Comparison of ENCODE assay signal across 33 cellular contexts in the genomic region with DNA sequence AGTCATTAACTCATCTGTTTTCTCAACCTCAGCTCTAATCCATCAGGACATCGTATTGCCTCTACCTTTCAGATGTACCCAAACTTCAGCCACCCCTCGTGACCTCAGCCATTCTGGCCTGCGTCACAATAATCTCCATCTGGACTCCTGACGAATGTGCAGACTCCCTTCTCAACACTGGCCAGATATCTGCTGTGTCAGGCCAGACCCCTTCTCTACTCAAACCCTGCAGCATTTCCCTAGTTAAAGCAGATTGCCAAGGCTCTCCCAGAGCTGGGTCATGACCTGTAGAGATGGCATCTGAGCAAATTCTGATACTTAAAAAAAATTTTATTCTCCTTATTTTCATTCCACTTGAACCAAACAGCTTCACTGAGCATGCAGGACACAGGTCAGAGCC.
"Had no signal": no experiment of that assay in that cellular context is flagged by ENCODE, and none has a peak within 500 bp of the region (broad histone marks: within the 10 kb centered on the region; RNA-seq: fewer than 3 reads in every experiment).

No MANE protein-coding gene starts in this region.

- H3K36me3 ChIP-seq: adrenal gland had no signal

- H3K4me1 Mint-ChIP-seq: activated naive CD4-positive, alpha-beta T cell treated with anti-CD3 and anti-CD28 coated beads, Interleukin-2, amount 50 U/mL, for 24 hours; activated naive CD8-positive, alpha-beta T cell treated with anti-CD3 and anti-CD28 coated beads for 36 hours; activated naive CD8-positive, alpha-beta T cell treated with anti-CD3 and anti-CD28 coated beads, Interleukin-2, amount 50 U/mL, for 24 hours; activated T-helper 17 cell treated with anti-CD3 and anti-CD28 coated beads, Interleukin-2, amount 50 U/mL, for 72 hours; T-cell had no signal

- H3K4me3 ChIP-seq: adrenal gland, body of pancreas had no signal

- H3K9me3 Mint-ChIP-seq: activated CD8-positive, alpha-beta T cell treated with anti-CD3 and anti-CD28 coated beads for 36 hours; activated naive CD8-positive, alpha-beta T cell treated with anti-CD3 and anti-CD28 coated beads for 36 hours; T-helper 1 cell treated with Interleukin-12 subunit alpha and Interleukin-12 subunit beta and Interleukin-4 antibody, amounts not matched to agents 30 μg/mL and 1 μg/mL, for 36 hours had no signal

- H3K4me1 ChIP-seq: adrenal gland, body of pancreas had no signal

- H3K27ac ChIP-seq: adrenal gland, body of pancreas, epithelial cell of prostate had no signal

- H3K4me3 Mint-ChIP-seq: activated CD8-positive, alpha-beta T cell treated with anti-CD3 and anti-CD28 coated beads for 36 hours; activated naive CD4-positive, alpha-beta T cell treated with anti-CD3 and anti-CD28 coated beads, Interleukin-2, amount 50 U/mL, for 24 hours; activated naive CD8-positive, alpha-beta T cell treated with anti-CD3 and anti-CD28 coated beads for 36 hours; activated naive CD8-positive, alpha-beta T cell treated with anti-CD3 and anti-CD28 coated beads, Interleukin-2, amount 50 U/mL, for 24 hours; activated T-cell treated with anti-CD3 and anti-CD28 coated beads, Interleukin-2, amount 50 U/mL, for 4 hours; activated T-helper 17 cell treated with anti-CD3 and anti-CD28 coated beads, Interleukin-2, amount 50 U/mL, for 72 hours; T-cell; T-helper 1 cell treated with Interleukin-12 subunit alpha and Interleukin-12 subunit beta and Interleukin-4 antibody, amounts not matched to agents 30 μg/mL and 1 μg/mL, for 36 hours had no signal

- H3K27ac Mint-ChIP-seq: activated CD8-positive, alpha-beta T cell treated with anti-CD3 and anti-CD28 coated beads for 36 hours; activated naive CD4-positive, alpha-beta T cell treated with anti-CD3 and anti-CD28 coated beads, Interleukin-2, amount 50 U/mL, for 24 hours; activated naive CD8-positive, alpha-beta T cell treated with anti-CD3 and anti-CD28 coated beads for 36 hours; activated naive CD8-positive, alpha-beta T cell treated with anti-CD3 and anti-CD28 coated beads, Interleukin-2, amount 50 U/mL, for 24 hours; activated T-helper 17 cell treated with anti-CD3 and anti-CD28 coated beads, Interleukin-2, amount 50 U/mL, for 72 hours; T-cell; T-helper 1 cell treated with Interleukin-12 subunit alpha and Interleukin-12 subunit beta and Interleukin-4 antibody, amounts not matched to agents 30 μg/mL and 1 μg/mL, for 36 hours had no signal

- FAIRE-seq: colon, endometrium, endothelial cell of umbilical vein, frontal cortex had no signal

- H3K27me3 Mint-ChIP-seq: activated T-helper 17 cell treated with anti-CD3 and anti-CD28 coated beads, Interleukin-2, amount 50 U/mL, for 72 hours had no signal

- H3K27me3 ChIP-seq: adrenal gland, body of pancreas had no signal

- H3K9me3 ChIP-seq: adrenal gland, body of pancreas had no signal

- ATAC-seq: activated CD8-positive, alpha-beta T cell treated with anti-CD3 and anti-CD28 coated beads for 36 hours; activated naive CD8-positive, alpha-beta T cell treated with anti-CD3 and anti-CD28 coated beads, Interleukin-2, amount 50 U/mL, for 24 hours; activated T-cell treated with anti-CD3 and anti-CD28 coated beads, Interleukin-2, amount 50 U/mL, for 4 hours; activated T-helper 17 cell treated with anti-CD3 and anti-CD28 coated beads, Interleukin-2, amount 50 U/mL, for 72 hours; body of pancreas; T-cell had no signal

- DNase-seq: activated CD4-positive, alpha-beta T cell treated with anti-CD3 and anti-CD28 coated beads for 1 hour; activated CD4-positive, alpha-beta T cell treated with anti-CD3 and anti-CD28 coated beads for 48 hours; activated CD4-positive, alpha-beta T cell treated with anti-CD3 and anti-CD28 coated beads, Interleukin-2, amount 50 U/mL, for 1 hour; activated CD4-positive, alpha-beta T cell treated with anti-CD3 and anti-CD28 coated beads, Interleukin-2, amount 50 U/mL, for 48 hours; activated CD4-positive, CD25-positive, alpha-beta regulatory T cell; activated CD8-positive, alpha-beta memory T cell treated with anti-CD3 and anti-CD28 coated beads for 24 hours; activated CD8-positive, alpha-beta T cell treated with anti-CD3 and anti-CD28 coated beads for 36 hours; activated effector memory CD4-positive, alpha-beta T cell treated with Interleukin-2 at 50 U/mL for 16 hours; activated gamma-delta T cell treated with Interleukin-2 at 50 U/mL for 16 hours; activated naive CD4-positive, alpha-beta T cell treated with Interleukin-2 at 50 U/mL for 16 hours; activated naive CD8-positive, alpha-beta T cell treated with anti-CD3 and anti-CD28 coated beads for 36 hours; activated naive CD8-positive, alpha-beta T cell treated with anti-CD3 and anti-CD28 coated beads, Interleukin-2, amount 50 U/mL, for 24 hours; activated T-cell treated with anti-CD3 and anti-CD28 coated beads, Interleukin-2, amount 50 U/mL, for 4 hours; adrenal gland; amygdala; aorta; body of pancreas; caudate nucleus; cortex of kidney; dermis blood vessel endothelial cell; effector CD8-positive, alpha-beta T cell; foreskin fibroblast; head of caudate nucleus; T-cell; T-helper 9 cell had no signal

- H3K36me3 Mint-ChIP-seq: activated naive CD4-positive, alpha-beta T cell treated with anti-CD3 and anti-CD28 coated beads, Interleukin-2, amount 50 U/mL, for 24 hours; activated naive CD8-positive, alpha-beta T cell treated with anti-CD3 and anti-CD28 coated beads for 36 hours; T-cell had no signal
